Comparison of ENCODE assay signal across 27 cellular contexts in the genomic region with DNA sequence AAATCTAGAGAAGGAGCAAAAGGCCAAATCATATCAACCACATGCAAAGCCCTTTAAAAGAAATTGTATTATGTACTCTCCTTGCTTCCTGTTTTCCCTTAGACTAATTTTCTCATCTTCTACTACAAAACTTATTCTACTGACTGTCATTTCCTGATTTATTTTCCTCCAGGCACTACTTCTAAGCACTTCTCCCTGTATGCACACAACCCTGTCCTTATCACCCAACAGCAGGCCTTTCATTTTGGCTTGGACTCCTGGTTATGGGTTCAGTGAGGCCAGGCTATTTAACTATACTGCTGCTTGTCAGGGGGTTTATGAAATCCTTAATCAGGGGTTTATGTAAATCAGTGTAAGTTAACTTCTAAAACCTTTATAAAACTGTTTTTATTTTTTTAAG.
"Had no signal": no experiment of that assay in that cellular context is flagged by ENCODE, and none has a peak within 500 bp of the region (broad histone marks: within the 10 kb centered on the region; RNA-seq: fewer than 3 reads in every experiment).

No MANE protein-coding gene starts in this region.

- ATAC-seq: activated CD8-positive, alpha-beta T cell treated with anti-CD3 and anti-CD28 coated beads, Interleukin-2, amount 10 ng/mL, durations not matched to agents 7 days and 5 days had no signal

- H3K36me3 ChIP-seq: ascending aorta, cardiac muscle cell had no signal

- H3K4me3 Mint-ChIP-seq: activated CD4-positive, alpha-beta T cell treated with anti-CD3 and anti-CD28 coated beads, Interleukin-2, amount 10 ng/mL, durations not matched to agents 24 days and 14 days; activated CD8-positive, alpha-beta T cell treated with anti-CD3 and anti-CD28 coated beads, Interleukin-2, amount 10 ng/mL, durations not matched to agents 7 days and 5 days; activated naive CD4-positive, alpha-beta T cell treated with anti-CD3 and anti-CD28 coated beads, Interleukin-2, amount 50 U/mL, for 24 hours; activated naive CD8-positive, alpha-beta T cell treated with anti-CD3 and anti-CD28 coated beads, Interleukin-2, amount 10 ng/mL, durations not matched to agents 7 days and 5 days; activated T-cell treated with anti-CD3 and anti-CD28 coated beads, Interleukin-2, amount 50 U/mL, for 24 hours; central memory CD8-positive, alpha-beta T cell; T-helper 1 cell treated with Interleukin-12 subunit alpha and Interleukin-12 subunit beta and Interleukin-4 antibody, amounts not matched to agents 30 μg/mL and 1 μg/mL, for 36 hours; T-helper 2 cell treated with Interferon-gamma antibody and Interleukin-4, amounts not matched to agents 5 μg/mL and 100 μg/mL, for 36 hours had no signal

- H3K4me2 ChIP-seq: KMS-11, PC-9 had no signal

- H3K4me1 ChIP-seq: ascending aorta had no signal

- H3K27me3 Mint-ChIP-seq: activated CD4-positive, alpha-beta T cell treated with anti-CD3 and anti-CD28 coated beads, Interleukin-2, amount 10 ng/mL, durations not matched to agents 24 days and 14 days; activated naive CD4-positive, alpha-beta T cell treated with anti-CD3 and anti-CD28 coated beads, Interleukin-2, amount 50 U/mL, for 24 hours; activated naive CD8-positive, alpha-beta T cell treated with anti-CD3 and anti-CD28 coated beads, Interleukin-2, amount 10 ng/mL, durations not matched to agents 7 days and 5 days; activated T-cell treated with anti-CD3 and anti-CD28 coated beads, Interleukin-2, amount 50 U/mL, for 24 hours; central memory CD8-positive, alpha-beta T cell had no signal

- H3K4me1 Mint-ChIP-seq: activated CD4-positive, alpha-beta T cell treated with anti-CD3 and anti-CD28 coated beads, Interleukin-2, amount 10 ng/mL, durations not matched to agents 24 days and 14 days; activated naive CD4-positive, alpha-beta T cell treated with anti-CD3 and anti-CD28 coated beads, Interleukin-2, amount 50 U/mL, for 24 hours; activated naive CD8-positive, alpha-beta T cell treated with anti-CD3 and anti-CD28 coated beads, Interleukin-2, amount 10 ng/mL, durations not matched to agents 7 days and 5 days; central memory CD8-positive, alpha-beta T cell had no signal

- H2AFZ ChIP-seq: PC-9 had no signal

- H3K27ac Mint-ChIP-seq: activated CD4-positive, alpha-beta T cell treated with anti-CD3 and anti-CD28 coated beads, Interleukin-2, amount 10 ng/mL, durations not matched to agents 24 days and 14 days; activated CD8-positive, alpha-beta T cell treated with anti-CD3 and anti-CD28 coated beads, Interleukin-2, amount 10 ng/mL, durations not matched to agents 7 days and 5 days; activated naive CD4-positive, alpha-beta T cell treated with anti-CD3 and anti-CD28 coated beads, Interleukin-2, amount 50 U/mL, for 24 hours; activated naive CD8-positive, alpha-beta T cell treated with anti-CD3 and anti-CD28 coated beads, Interleukin-2, amount 10 ng/mL, durations not matched to agents 7 days and 5 days; activated T-cell treated with anti-CD3 and anti-CD28 coated beads, Interleukin-2, amount 50 U/mL, for 24 hours; activated T-helper 2 cell treated with anti-CD3 and anti-CD28 coated beads, Interferon-gamma antibody, Interleukin-2, Interleukin-4, amounts not matched to agents 10 μg/mL and 5 μg/mL and 100 μg/mL, durations not matched to agents 14 hours and 24 hours and 36 hours; T-helper 1 cell treated with Interleukin-12 subunit alpha and Interleukin-12 subunit beta and Interleukin-4 antibody, amounts not matched to agents 30 μg/mL and 1 μg/mL, for 36 hours; T-helper 2 cell treated with Interferon-gamma antibody and Interleukin-4, amounts not matched to agents 5 μg/mL and 100 μg/mL, for 36 hours had no signal

- H3K9ac ChIP-seq: KMS-11 had no signal

- H3K4me3 ChIP-seq: ascending aorta, cardiac muscle cell, PC-9 had no signal

- H3K27me3 ChIP-seq: ascending aorta, cardiac muscle cell had no signal

- H3K9me3 ChIP-seq: ascending aorta had no signal

- DNase-seq: activated CD4-positive, alpha-beta T cell treated with anti-CD3 and anti-CD28 coated beads, Interleukin-2, amount 10 ng/mL, durations not matched to agents 24 days and 14 days; activated CD4-positive, alpha-beta T cell treated with anti-CD3 and anti-CD28 coated beads, Interleukin-2, amount 50 U/mL, for 48 hours; activated CD8-positive, alpha-beta T cell treated with anti-CD3 and anti-CD28 coated beads, Interleukin-2, amount 10 ng/mL, durations not matched to agents 7 days and 5 days; activated gamma-delta T cell; activated naive CD4-positive, alpha-beta T cell treated with Interleukin-2 at 50 U/mL for 16 hours; activated naive CD8-positive, alpha-beta T cell treated with anti-CD3 and anti-CD28 coated beads, Interleukin-2, amount 10 ng/mL, durations not matched to agents 7 days and 5 days; activated T-cell treated with anti-CD3 and anti-CD28 coated beads, Interleukin-2, amount 50 U/mL, for 24 hours; amygdala; NCI-H1048; NCI-H1105 treated with DMSO at 0.1 percent for 48 hours; NCI-H1436; NCI-H1694; NCI-H1930; NCI-H2081 treated with DMSO at 0.1 percent for 48 hours; NCI-H226; NCI-H446 treated with DMSO at 0.1 percent for 48 hours; NCI-H524; PC-9; Right ventricle myocardium superior had no signal

- H3K27ac ChIP-seq: ascending aorta, cardiac muscle cell, KMS-11, PC-9 had no signal

- H3K9me3 Mint-ChIP-seq: activated CD4-positive, alpha-beta T cell treated with anti-CD3 and anti-CD28 coated beads, Interleukin-2, amount 10 ng/mL, durations not matched to agents 24 days and 14 days; activated naive CD4-positive, alpha-beta T cell treated with anti-CD3 and anti-CD28 coated beads, Interleukin-2, amount 50 U/mL, for 24 hours; activated naive CD8-positive, alpha-beta T cell treated with anti-CD3 and anti-CD28 coated beads, Interleukin-2, amount 10 ng/mL, durations not matched to agents 7 days and 5 days; activated T-cell treated with anti-CD3 and anti-CD28 coated beads, Interleukin-2, amount 50 U/mL, for 24 hours; activated T-helper 2 cell treated with anti-CD3 and anti-CD28 coated beads, Interferon-gamma antibody, Interleukin-2, Interleukin-4, amounts not matched to agents 10 μg/mL and 5 μg/mL and 100 μg/mL, durations not matched to agents 14 hours and 24 hours and 36 hours; central memory CD8-positive, alpha-beta T cell; T-helper 1 cell treated with Interleukin-12 subunit alpha and Interleukin-12 subunit beta and Interleukin-4 antibody, amounts not matched to agents 30 μg/mL and 1 μg/mL, for 36 hours; T-helper 2 cell treated with Interferon-gamma antibody and Interleukin-4, amounts not matched to agents 5 μg/mL and 100 μg/mL, for 36 hours had no signal

- H3K36me3 Mint-ChIP-seq: activated naive CD4-positive, alpha-beta T cell treated with anti-CD3 and anti-CD28 coated beads, Interleukin-2, amount 50 U/mL, for 24 hours; activated naive CD8-positive, alpha-beta T cell treated with anti-CD3 and anti-CD28 coated beads, Interleukin-2, amount 10 ng/mL, durations not matched to agents 7 days and 5 days had no signal
